Comparison of ENCODE assay signal across 5 cellular contexts in genomic region chr4:52990706-52991105, GRCh38.
"Had no signal": no experiment of that assay in that cellular context is flagged by ENCODE, and none has a peak within 500 bp of the region (broad histone marks: within the 10 kb centered on the region; RNA-seq: fewer than 3 reads in every experiment).

No MANE protein-coding gene starts in this region.

- H3K4me1 Mint-ChIP-seq: GM23338, H9 had no signal

- H3K4me3 Mint-ChIP-seq: GM23338 had no signal

- H3K27ac Mint-ChIP-seq: GM23338, H9 had no signal

- H2AFZ ChIP-seq: GM23338 had no signal

- DNase-seq: H9, HCEC 1CT, IMR-90 had no signal

- ATAC-seq: GM23338, K562 had no signal

- H3K4me2 ChIP-seq: GM23338 had no signal

- H3K4me3 ChIP-seq: GM23338, K562 had no signal
